Comparison of ENCODE assay signal across 8 cellular contexts in genomic region chr10:119166111-119166500, GRCh38. TPM values are rescaled to one million over a fixed set of nuclear protein-coding genes. Genes with fewer than 3 reads are reported as not detected.
A peak's percentile ranks its signal among the peaks of the same experiment; 100 is the strongest.
DNase-seq lines count a peak whose midpoint lies in the region; ATAC-seq and FAIRE-seq lines count a peak whose summit lies in the region.

No MANE protein-coding gene starts in this region.

- H3K18ac ChIP-seq in neuronal stem cell (ENCODE audit: low read length), result peak overlapping the region; percentile 98

- H3K4me2 ChIP-seq in neuronal stem cell (ENCODE audit: insufficient read depth, low read length, poor library complexity, severe bottlenecking), result peak overlapping the region; percentile 98

- no peak overlapping the region for H2BK15ac ChIP-seq in neuronal stem cell (ENCODE audit: low read length)

- 79% methylated on average over 7 of the region's 7 CpGs for WGBS in ectodermal cell, 2 experiments
- WGBS in neuronal stem cell (ENCODE audit: extremely low coverage in 2 of 2, insufficient read length in 2 of 2, insufficient replicate concordance in 1 of 2), 2 donors, result no CpG with 5 or more reads among the region's 7 CpGs

- peaks cover 42% of the 10 kb centered on the region for H3K36me3 ChIP-seq in MG63
- peaks cover 18% of the 10 kb centered on the region for H3K36me3 ChIP-seq in ectodermal cell (ENCODE audit: control insufficient read depth, insufficient read depth, low read length)
- peaks cover 15 to 51% of the 10 kb centered on the region in 2 donors for H3K36me3 ChIP-seq in neuronal stem cell (replicated peaks in 1 of 2; ENCODE audit: control insufficient read depth in 2 of 2, insufficient read depth in 2 of 2, low read length in 2 of 2)

- H3K9me3 ChIP-seq in MG63 (no peaks in the 10 kb centered on the region), ectodermal cell (ENCODE audit: control insufficient read depth, low read length) (no peaks in the 10 kb centered on the region), neuronal stem cell (replicated peaks in 1 of 2; ENCODE audit: control insufficient read depth in 2 of 2, insufficient read depth in 1 of 2, low read depth in 1 of 2, low read length in 2 of 2) (no peaks in the 10 kb centered on the region)

- H3K4me1 ChIP-seq in ectodermal cell (ENCODE audit: control insufficient read depth, insufficient read depth, low read length) (no peaks in the 10 kb centered on the region), neuronal stem cell (ENCODE audit: control insufficient read depth in 2 of 2, insufficient read depth in 1 of 2, low read depth in 1 of 2, low read length in 2 of 2) (peaks cover 10 to 12% of the 10 kb centered on the region in 2 donors)

- H2BK120ac ChIP-seq in neuronal stem cell (ENCODE audit: low read depth, low read length), result no peak overlapping the region

- peaks cover 2% of the 10 kb centered on the region for H3K79me1 ChIP-seq in neuronal stem cell (ENCODE audit: low read depth, low read length)

- peak overlapping the region; percentile 80 for H3K9ac ChIP-seq in neuronal stem cell (ENCODE audit: low read depth, low read length, poor library complexity)

- H4K8ac ChIP-seq in neuronal stem cell (ENCODE audit: low read depth, low read length), result no peak overlapping the region

- peak overlapping the region; percentile 98 for H3K23ac ChIP-seq in neuronal stem cell (ENCODE audit: low read depth, low read length, poor library complexity)

- peak overlapping the region; percentile 68 for H2BK5ac ChIP-seq in neuronal stem cell (ENCODE audit: low read length)

- H3K27me3 ChIP-seq in MG63, result no peaks in the 10 kb centered on the region
- no peaks in the 10 kb centered on the region for H3K27me3 ChIP-seq in ectodermal cell (ENCODE audit: control insufficient read depth, insufficient read depth, low read length, poor library complexity, severe bottlenecking)
- H3K27me3 ChIP-seq in neuronal stem cell (ENCODE audit: control insufficient read depth in 3 of 3, insufficient read depth in 3 of 3, low read depth in 1 of 3, low read length in 3 of 3), result peaks cover 0 to 2% (median 0%) of the 10 kb centered on the region in 3 experiments

- H3K4me3 ChIP-seq in MG63, result peak overlapping the region; percentile 76
- peak overlapping the region; percentile 70 for H3K4me3 ChIP-seq in ectodermal cell (ENCODE audit: insufficient read depth, low read depth, low read length)
- H3K4me3 ChIP-seq in neuronal stem cell (ENCODE audit: low read length in 2 of 2), result peak overlapping the region; percentile 53 to 90

- DNase-seq in MG63 (no peak), neuronal stem cell (ENCODE audit: low spot score) (no peak), RCC 7860 (ENCODE audit: low spot score) (no peak), urothelium cell line (ENCODE audit: low spot score) (no peak), SHP77 (lab: John Stamatoyannopoulos, UW) (no peak)

- H4K91ac ChIP-seq in neuronal stem cell (ENCODE audit: low read depth, low read length, poor library complexity), result no peak overlapping the region

- H2BK12ac ChIP-seq in neuronal stem cell (ENCODE audit: low read length), result no peak overlapping the region

- peak; percentile 12 for ATAC-seq in GM19043 (IDR thresholded peaks at IDR 0.05; ENCODE audit: low read depth, unreplicated experiment)
- no peak for ATAC-seq in HG02678 (IDR thresholded peaks at IDR 0.05; ENCODE audit: unreplicated experiment)

- H3K14ac ChIP-seq in neuronal stem cell (ENCODE audit: low read length), result peak overlapping the region; percentile 96

- H3K27ac ChIP-seq in ectodermal cell (ENCODE audit: insufficient read depth, low read depth, low read length, poor library complexity, severe bottlenecking), result no peak overlapping the region
- H3K27ac ChIP-seq in neuronal stem cell (replicated peaks; ENCODE audit: low read length), result no peak overlapping the region

- FAIRE-seq in RCC 7860 (lab: Jason Lieb, UNC) (no peak), urothelium cell line (lab: Jason Lieb, UNC) (no peak)

- H2AK5ac ChIP-seq in neuronal stem cell (ENCODE audit: low read depth, low read length), result peak overlapping the region; percentile 64

- H3K4ac ChIP-seq in neuronal stem cell (ENCODE audit: low read length), result no peak overlapping the region

- peak overlapping the region; percentile 99 for H2AFZ ChIP-seq in neuronal stem cell (ENCODE audit: low read length)

RNA-seq across cellular contexts. Expression of gene SFXN4, which starts 0.6 kb away (rescaled TPM):
- 24.4 and 28.6 TPM in 2 replicates for total RNA-seq in MG63 (2014; rRNA removed; shearing (Covaris generic); ENCODE audit: low replicate concordance)
- polyA plus RNA-seq in ectodermal cell (2013, experiment 1 of 4), result 22.5 TPM
- 17.8 TPM for polyA plus RNA-seq in ectodermal cell (2013, experiment 2 of 4)
- 16.8 TPM for polyA plus RNA-seq in ectodermal cell (2013, experiment 3 of 4)
- 13.2 TPM for polyA plus RNA-seq in ectodermal cell (2013, experiment 4 of 4)
- 21.8 TPM for polyA plus RNA-seq in neuronal stem cell (2013, experiment 1 of 2)
- 20.0 TPM for polyA plus RNA-seq in neuronal stem cell (2013, experiment 2 of 2)

RNA-seq across cellular contexts. Expression of gene PRDX3, which starts 12.5 kb away (rescaled TPM):
- total RNA-seq in MG63 (2014; rRNA removed; shearing (Covaris generic); ENCODE audit: low replicate concordance), result 203 and 261 TPM in 2 replicates
- polyA plus RNA-seq in ectodermal cell (2013, experiment 1 of 4), result 229 TPM
- 244 TPM for polyA plus RNA-seq in ectodermal cell (2013, experiment 2 of 4)
- 253 TPM for polyA plus RNA-seq in ectodermal cell (2013, experiment 3 of 4)
- polyA plus RNA-seq in ectodermal cell (2013, experiment 4 of 4), result 268 TPM
- 169 TPM for polyA plus RNA-seq in neuronal stem cell (2013, experiment 1 of 2)
- polyA plus RNA-seq in neuronal stem cell (2013, experiment 2 of 2), result 170 TPM

RNA-seq across cellular contexts. Expression of gene GRK5, which starts 41.3 kb away (rescaled TPM):
- total RNA-seq in MG63 (2014; rRNA removed; shearing (Covaris generic); ENCODE audit: low replicate concordance), result 18.3 and 22.8 TPM in 2 replicates
- polyA plus RNA-seq in ectodermal cell (2013, experiment 1 of 4), result 7.3 TPM
- polyA plus RNA-seq in ectodermal cell (2013, experiment 2 of 4), result 7.9 TPM
- 6.4 TPM for polyA plus RNA-seq in ectodermal cell (2013, experiment 3 of 4)
- 6.7 TPM for polyA plus RNA-seq in ectodermal cell (2013, experiment 4 of 4)
- polyA plus RNA-seq in neuronal stem cell (2013, experiment 1 of 2), result 10.4 TPM
- 10.9 TPM for polyA plus RNA-seq in neuronal stem cell (2013, experiment 2 of 2)
